Comparison of ENCODE assay signal across 1 cellular context in genomic region chr12:108454539-108455139, GRCh38.
A peak's percentile ranks its signal among the peaks of the same experiment; 100 is the strongest.
TF ChIP-seq lines count a peak whose summit lies in the region.

No MANE protein-coding gene starts in this region.

TF ChIP-seq in K562, 482 proteins besides CTCF, POLR2A, EP300 and RAD21 (continued from another document and continues in another):
- TF ChIP-seq ZBTB40 (IDR thresholded peaks at IDR 0.05): no peak
- no peak for TF ChIP-seq ZBTB40 (CRISPR knock-in tag; IDR thresholded peaks at IDR 0.05)
- peak; percentile 89 for TF ChIP-seq HDAC8 (tag; IDR thresholded peaks at IDR 0.05)
- TF ChIP-seq ZKSCAN8 (CRISPR knock-in tag; IDR thresholded peaks at IDR 0.05): no peak
- no peak for TF ChIP-seq NFATC3 (IDR thresholded peaks at IDR 0.05)
- no peak for TF ChIP-seq SRSF7 (optimal IDR thresholded peaks at IDR 0.05; ENCODE audit: low read depth, low read length)
- TF ChIP-seq CREB3 (tag; conservative IDR thresholded peaks at IDR 0.05; ENCODE audit: low read depth): 0 out of 2 replicates have a peak, but pooled peaks have one; percentile 26
- TF ChIP-seq MAFF (IDR thresholded peaks at IDR 0.05; ENCODE audit: low read length): no peak
- TF ChIP-seq ZSCAN32 (CRISPR knock-in tag; IDR thresholded peaks at IDR 0.05): no peak
- TF ChIP-seq ZNF76 (CRISPR knock-in tag; IDR thresholded peaks at IDR 0.05; ENCODE audit: borderline replicate concordance): no peak; the same call in 1 of the 2 replicates
- TF ChIP-seq ZBTB33 (CRISPR knock-in tag; IDR thresholded peaks at IDR 0.05): no peak
- peak; percentile 46; the same call in 1 of the 2 replicates for TF ChIP-seq ZNF449 (CRISPR knock-in tag; IDR thresholded peaks at IDR 0.05)
- no peak for TF ChIP-seq RHOXF2B (CRISPR knock-in tag; conservative IDR thresholded peaks at IDR 0.05)
- no peak for TF ChIP-seq EP400 (IDR thresholded peaks at IDR 0.05)
- TF ChIP-seq CBX8 (IDR thresholded peaks at IDR 0.05; ENCODE audit: borderline replicate concordance, extremely low read depth, low read depth, low read length, poor library complexity, severe bottlenecking): no peak
- no peak for TF ChIP-seq ZNF174 (CRISPR knock-in tag; IDR thresholded peaks at IDR 0.05)
- no peak for TF ChIP-seq CREB3L1 (IDR thresholded peaks at IDR 0.05; ENCODE audit: borderline replicate concordance, low read depth)
- TF ChIP-seq NFRKB (IDR thresholded peaks at IDR 0.05; ENCODE audit: low read depth): no peak
- TF ChIP-seq SAFB (IDR thresholded peaks at IDR 0.05; ENCODE audit: borderline replicate concordance, low read depth, low read length): no peak
- TF ChIP-seq CBX3 (IDR thresholded peaks at IDR 0.05; ENCODE audit: borderline replicate concordance in 1 of 2, low read length in 2 of 2): no peak
- TF ChIP-seq ZKSCAN3 (CRISPR knock-in tag; IDR thresholded peaks at IDR 0.05): no peak
- TF ChIP-seq TSHZ1 (CRISPR knock-in tag; IDR thresholded peaks at IDR 0.05): no peak
- TF ChIP-seq TRIM24 (IDR thresholded peaks at IDR 0.05): no peak
- TF ChIP-seq NFE2L1 (tag; IDR thresholded peaks at IDR 0.05; ENCODE audit: borderline replicate concordance, low read depth): no peak
- TF ChIP-seq PML (IDR thresholded peaks at IDR 0.05; ENCODE audit: low read length): no peak
- no peak for TF ChIP-seq NR2C2 (CRISPR knock-in tag; IDR thresholded peaks at IDR 0.05)
- no peak for TF ChIP-seq NR2C2 (tag; IDR thresholded peaks at IDR 0.05)
- TF ChIP-seq ZBTB1 (CRISPR knock-in tag; IDR thresholded peaks at IDR 0.05; ENCODE audit: borderline replicate concordance, low read depth): no peak
- TF ChIP-seq PRPF4 (IDR thresholded peaks at IDR 0.05; ENCODE audit: insufficient read depth, low read depth, low read length, poor library complexity, severe bottlenecking): no peak
- no peak for TF ChIP-seq POU5F1 (IDR thresholded peaks at IDR 0.05; ENCODE audit: borderline replicate concordance, low read depth, low read length, partially characterized antibody)
- TF ChIP-seq MTA2 (IDR thresholded peaks at IDR 0.05; ENCODE audit: low read depth): no peak
- no peak for TF ChIP-seq TAF15 (IDR thresholded peaks at IDR 0.05; ENCODE audit: low read depth, low read length)
- TF ChIP-seq BCOR (IDR thresholded peaks at IDR 0.05): no peak
- TF ChIP-seq ZNF212 (CRISPR knock-in tag; IDR thresholded peaks at IDR 0.05): no peak
- TF ChIP-seq SMAD4 (CRISPR knock-in tag; conservative IDR thresholded peaks at IDR 0.05): peak; percentile 56; the same call in 1 of the 2 replicates
- no peak for TF ChIP-seq ASH1L (IDR thresholded peaks at IDR 0.05; ENCODE audit: borderline replicate concordance, low read depth, partially characterized antibody)
- TF ChIP-seq CXXC5 (CRISPR knock-in tag; IDR thresholded peaks at IDR 0.05): 0 out of 2 replicates have a peak, but pooled peaks have one; percentile 36
- TF ChIP-seq KDM2B (CRISPR knock-in tag; IDR thresholded peaks at IDR 0.05): no peak
- 0 out of 2 replicates have a peak, but pooled peaks have one; percentile 27 for TF ChIP-seq MEF2D (tag; conservative IDR thresholded peaks at IDR 0.05; ENCODE audit: low read depth)
- no peak for TF ChIP-seq FOXA3 (CRISPR knock-in tag; conservative IDR thresholded peaks at IDR 0.05 in 1 of 2, IDR thresholded peaks at IDR 0.05 in 1 of 2)
- TF ChIP-seq ZHX1 (conservative IDR thresholded peaks at IDR 0.05; ENCODE audit: low read length): no peak
